ENCODE assay signal across 10 cellular contexts in the genomic region with DNA sequence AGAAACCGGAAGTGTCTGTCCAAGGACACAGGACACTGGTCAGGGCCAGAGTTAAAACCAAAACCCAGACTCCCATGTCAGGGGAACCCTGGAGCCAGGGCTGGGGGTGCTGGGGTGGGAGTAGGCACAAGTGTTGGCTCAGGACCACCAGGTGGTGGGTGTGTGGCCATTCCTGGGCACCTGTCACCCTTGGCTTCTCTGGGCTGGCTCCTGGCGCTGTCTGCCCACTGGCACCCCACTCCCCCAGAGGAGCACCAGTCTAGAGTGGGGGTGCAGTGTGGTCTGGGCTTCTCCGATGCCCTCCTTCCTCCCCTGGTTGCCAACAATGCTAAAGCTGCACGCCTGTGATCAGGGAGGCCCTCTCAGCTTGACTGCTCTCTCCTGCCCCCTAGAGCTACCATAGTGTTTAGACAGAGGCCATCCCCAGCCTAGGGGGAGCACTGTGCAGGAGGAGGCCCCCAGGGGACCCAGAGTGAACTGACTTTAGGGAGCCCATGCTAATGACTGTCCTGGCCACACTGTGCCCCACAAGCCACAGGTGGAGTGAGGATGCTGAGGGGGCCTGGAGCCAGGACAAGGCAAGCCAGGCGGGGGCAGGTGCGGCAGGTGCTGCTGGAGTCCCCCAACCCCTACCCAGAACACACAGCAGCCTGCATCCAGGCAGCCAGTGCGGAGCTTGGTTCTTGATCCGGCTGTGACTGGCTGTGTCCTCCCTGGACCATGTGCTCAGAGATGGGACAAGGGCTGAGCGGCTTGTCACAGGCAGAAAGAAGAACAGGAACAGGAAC. TPM values are rescaled to one million over a fixed set of nuclear protein-coding genes. Genes with fewer than 3 reads are reported as not detected.
DNase-seq lines count a peak whose midpoint lies in the region; ATAC-seq, FAIRE-seq and TF ChIP-seq lines count a peak whose summit lies in the region.
"Had no signal": no experiment of that assay in that cellular context is flagged by ENCODE, and none has a peak within 500 bp of the region (broad histone marks: within the 10 kb centered on the region; RNA-seq: fewer than 3 reads in every experiment).

No MANE protein-coding gene starts in this region.

- POLR2A ChIA-PET in HepG2 (lab: Yijun Ruan, JAX) = no interaction called here

- no peaks in the 10 kb centered on the region for H3F3A ChIP-seq in DOHH2 (ENCODE audit: control insufficient read depth, insufficient read depth)

- H2AK5ac ChIP-seq in H9 (ENCODE audit: insufficient read length, low read length) = no peak overlapping the region

- no peak overlapping the region for H4K91ac ChIP-seq in H9 (ENCODE audit: insufficient read length, low read depth, low read length)

- H3K56ac ChIP-seq in H9 (ENCODE audit: insufficient read length, low read depth, low read length) = no peak overlapping the region

- intact Hi-C loops in HepG2 (cut with micrococcal nuclease; ENCODE audit: unreplicated experiment) = no loop called here

- TF ChIP-seq RAD21 in HepG2 (CRISPR knock-in tag; IDR thresholded peaks at IDR 0.05) = no peak

- H3K27ac Mint-ChIP-seq in H9 = no peak overlapping the region

- H3K79me1 ChIP-seq in H9 (ENCODE audit: insufficient read depth, low read depth, low read length, poor library complexity, severe bottlenecking) = no peaks in the 10 kb centered on the region

- DNase-seq in H9 (peak; percentile 75), NCI-H69 (lab: John Stamatoyannopoulos, UW) (peak; percentile 42), astrocyte of the hippocampus (ENCODE audit: low read depth, low spot score) (peak; percentile 48), HepG2 (ENCODE audit: low spot score) (peak; percentile 24), NCI-H510A (lab: John Stamatoyannopoulos, UW) (no peak)
- DNase-seq in central memory CD4-positive, alpha-beta T cell = no peak

- no peak for FAIRE-seq in HepG2 (lab: Jason Lieb, UNC)

- no peak overlapping the region for H3K4ac ChIP-seq in H9 (ENCODE audit: low read depth, low read length)

- H3K4me3 ChIP-seq in DOHH2 (ENCODE audit: low read length) = no peak overlapping the region
- no peak overlapping the region for H3K4me3 ChIP-seq in HepG2 (replicated peaks in 1 of 3; ENCODE audit: insufficient read depth in 1 of 3, low read depth in 2 of 3, low read length in 3 of 3)

- H2BK120ac ChIP-seq in H9 (ENCODE audit: low read depth, low read length, poor library complexity, severe bottlenecking) = no peak overlapping the region

- H4K20me1 ChIP-seq in DOHH2 (ENCODE audit: control insufficient read depth, insufficient read depth, low read depth, low read length) (no peaks in the 10 kb centered on the region), H9 (ENCODE audit: control insufficient read depth, insufficient read depth, insufficient read length) (no peaks in the 10 kb centered on the region), HepG2 (ENCODE audit: insufficient read depth, low read length) (no peaks in the 10 kb centered on the region)

- H2BK12ac ChIP-seq in H9 (ENCODE audit: insufficient read length, low read depth, low read length) = no peak overlapping the region

- H2BK5ac ChIP-seq in H9 (ENCODE audit: insufficient read length, low read length) = no peak overlapping the region

- H2AFZ ChIP-seq in H9 (ENCODE audit: low read length) (no peak overlapping the region), HepG2 (ENCODE audit: low read length) (no peak overlapping the region)

- no CpG with 5 or more reads among the region's 9 CpGs for WGBS in H9 (ENCODE audit: extremely low coverage, insufficient read length, low lambda C conversion rate)
- WGBS in HepG2 (ENCODE audit: low lambda C conversion rate) = 57% methylated on average over 6 of the region's 9 CpGs

- 0 out of 5 replicates have a peak overlapping the region, but pooled peaks of 1 of the 2 experiments have one; percentile 29 for H3K4me3 Mint-ChIP-seq in H9

- H3K27me3 Mint-ChIP-seq in H9 (ENCODE audit: low read depth) = peaks cover 5% of the 10 kb centered on the region

- no peaks in the 10 kb centered on the region for H3K27me3 ChIP-seq in DOHH2 (ENCODE audit: control insufficient read depth, low read length)
- no peaks in the 10 kb centered on the region for H3K27me3 ChIP-seq in H9 (ENCODE audit: insufficient read depth, low read length)
- peaks cover 11 to 24% of the 10 kb centered on the region in 2 experiments; a peak in 4 of 5 replicates for H3K27me3 ChIP-seq in HepG2 (ENCODE audit: control insufficient read depth in 1 of 2, insufficient read depth in 2 of 2, low read length in 2 of 2)

- TF ChIP-seq CTCF in 22Rv1 (IDR thresholded peaks at IDR 0.05) (peak; percentile 76), DOHH2 (IDR thresholded peaks at IDR 0.05; ENCODE audit: low read depth, low read length, poor library complexity, severe bottlenecking) (peak; percentile 84), H9 (conservative IDR thresholded peaks at IDR 0.05) (peak; percentile 81), HepG2 (CRISPR knock-in tag; IDR thresholded peaks at IDR 0.05) (peak; percentile 64)

- no peak overlapping the region for H2BK15ac ChIP-seq in H9 (ENCODE audit: low read depth, low read length)

- no peaks in the 10 kb centered on the region; a peak in 1 of 7 replicates for H3K36me3 Mint-ChIP-seq in H9 (ENCODE audit: insufficient read depth in 1 of 3, low read depth in 3 of 3)

- H4K8ac ChIP-seq in H9 (replicated peaks; ENCODE audit: insufficient read length, low read depth, low read length) = no peak overlapping the region

- in situ Hi-C loops in HepG2 (cut with HindIII; ENCODE audit: extremely low pct_ligation_motif_present, low pct_unique_long_range_greater_than_20kb) = no loop called here

- TF ChIP-seq EP300 in HepG2 (IDR thresholded peaks at IDR 0.05; ENCODE audit: low read depth in 2 of 2, low read length in 2 of 2) (no peak), HepG2 (CRISPR knock-in tag; IDR thresholded peaks at IDR 0.05; ENCODE audit: borderline replicate concordance) (no peak)

- ATAC-seq in HepG2 = peak; percentile 79

- BruUV-seq in HepG2 (replicated peaks; lab: Mats Ljungman, UMichigan) = no TSS peak

- H3K9me3 ChIP-seq in DOHH2 (ENCODE audit: control insufficient read depth, insufficient read depth, low read length) (no peaks in the 10 kb centered on the region), H9 (ENCODE audit: control insufficient read depth, low read depth, low read length) (no peaks in the 10 kb centered on the region), HepG2 (ENCODE audit: low read length) (no peaks in the 10 kb centered on the region)

- no peaks in the 10 kb centered on the region for H3K4me1 ChIP-seq in DOHH2 (ENCODE audit: control insufficient read depth, low read length)
- H3K4me1 ChIP-seq in H9 (ENCODE audit: insufficient read depth, low read length) = no peaks in the 10 kb centered on the region
- peaks cover 12% of the 10 kb centered on the region for H3K4me1 ChIP-seq in HepG2 (ENCODE audit: insufficient read depth, low read length)

- H3K27ac ChIP-seq in 22Rv1 = no peak overlapping the region
- H3K27ac ChIP-seq in DOHH2 (ENCODE audit: low read depth, low read length) = no peak overlapping the region
- no peak overlapping the region for H3K27ac ChIP-seq in H9 (ENCODE audit: insufficient read length, low read depth, low read length)
- no peak overlapping the region for H3K27ac ChIP-seq in HepG2 (ENCODE audit: extremely low read length, insufficient read depth, low read length)
- H3K27ac ChIP-seq: epithelial cell of prostate had no signal

- no peak overlapping the region for H3K23ac ChIP-seq in H9 (ENCODE audit: insufficient read length, low read depth, low read length)

- H3K4me1 Mint-ChIP-seq in H9 = peaks cover 14 to 26% of the 10 kb centered on the region in 2 experiments

- no peak overlapping the region for H4K5ac ChIP-seq in H9 (ENCODE audit: insufficient read length, low read depth, low read length)

- H3K79me2 ChIP-seq in DOHH2 (ENCODE audit: control insufficient read depth, low read length) (no peaks in the 10 kb centered on the region), H9 (ENCODE audit: insufficient read depth, low read length) (no peaks in the 10 kb centered on the region), HepG2 (ENCODE audit: insufficient read depth, low read length) (no peaks in the 10 kb centered on the region)

- CTCF ChIA-PET in HepG2 (lab: Yijun Ruan, JAX; ENCODE audit: low intra/inter-chr PET ratio, low total read pairs) = no interaction called here

- no peak overlapping the region for H3K14ac ChIP-seq in H9 (ENCODE audit: insufficient read depth, low read length)

- H3K9me2 ChIP-seq in DOHH2 (replicated peaks; ENCODE audit: control insufficient read depth, low read length) = no peaks in the 10 kb centered on the region

- H3K18ac ChIP-seq in H9 (ENCODE audit: insufficient read length, low read depth, low read length) = no peak overlapping the region

- no peak overlapping the region for H3K4me2 ChIP-seq in DOHH2 (ENCODE audit: low read length)
- no peak overlapping the region for H3K4me2 ChIP-seq in H9 (ENCODE audit: insufficient read depth, insufficient read length, low read length)
- H3K4me2 ChIP-seq in HepG2 (ENCODE audit: low read depth, low read length) = 0 out of 2 replicates have a peak overlapping the region, but pooled peaks have one; percentile 7

- no peak overlapping the region for H3T11ph ChIP-seq in H9 (ENCODE audit: low read length)

- H3K9ac ChIP-seq in H9 (ENCODE audit: extremely low read depth, insufficient read length, low read length) = no peak overlapping the region
- H3K9ac ChIP-seq in HepG2 (ENCODE audit: insufficient read depth, low read depth, low read length) = no peak overlapping the region

- no peak for TF ChIP-seq POLR2A in HepG2 (IDR thresholded peaks at IDR 0.05; ENCODE audit: insufficient read depth in 1 of 2, low read depth in 2 of 2, low read length in 2 of 2)

- no peak overlapping the region for H2BK20ac ChIP-seq in H9 (ENCODE audit: low read depth, low read length, poor library complexity, severe bottlenecking)

- H3K23me2 ChIP-seq in H9 (ENCODE audit: insufficient read length, low read depth, low read length, poor library complexity, severe bottlenecking) = no peaks in the 10 kb centered on the region

- H3K36me3 ChIP-seq in DOHH2 (ENCODE audit: control insufficient read depth, low read length) (no peaks in the 10 kb centered on the region), HepG2 (replicated peaks in 1 of 2; ENCODE audit: control insufficient read depth in 1 of 2, insufficient read depth in 2 of 2, low read length in 2 of 2) (no peaks in the 10 kb centered on the region)

- no peaks in the 10 kb centered on the region for H3K9me3 Mint-ChIP-seq in H9

RNA-seq across cellular contexts. Expression of gene RASGEF1A, which starts 11.0 kb away (rescaled TPM):
- total RNA-seq in H9 (2021) (17.6 and 20.0 TPM in 2 replicates), HepG2 (2016; rRNA removed; fragmentation: Illumina TruSeq; extraction: Trizol) (0.20 and 0.39 TPM in 2 replicates)
- 0.61 TPM in 1 of 2 replicates, not detected in the other for total RNA-seq in HepG2 (2016; cell fraction: cytosol; rRNA removed; fragmentation: Illumina TruSeq; extraction: Trizol; ENCODE audit: low read depth)
- total RNA-seq in HepG2 (2016; cell fraction: insoluble cytoplasmic fraction; rRNA removed; fragmentation: Illumina TruSeq; extraction: Trizol) = 0.11 and 0.51 TPM in 2 replicates
- total RNA-seq in HepG2 (2016; cell fraction: membrane; rRNA removed; fragmentation: Illumina TruSeq; extraction: Trizol) = 0.28 and 0.45 TPM in 2 replicates
- 0.31 TPM in 1 of 2 replicates, not detected in the other for total RNA-seq in HepG2 (2016; cell fraction: nucleus; rRNA removed; fragmentation: Illumina TruSeq; extraction: Trizol)
- 0.14 and 0.41 TPM in 2 replicates for polyA plus RNA-seq in HepG2 (2011; rRNA removed)
- polyA plus RNA-seq in HepG2 (2011; cell fraction: cytosol; rRNA removed) = 0.23 and 0.33 TPM in 2 replicates
- polyA plus RNA-seq in HepG2 (2011; cell fraction: nucleus; rRNA removed) = 0.34 and 0.90 TPM in 2 replicates
- 0.04 and 0.09 TPM in 2 replicates for polyA plus RNA-seq in HepG2 (2012)
- 0.08 and 0.25 TPM in 2 replicates for polyA plus RNA-seq in HepG2 (2016; cell fraction: cytosol; fragmentation: Illumina TruSeq; extraction: Trizol; ENCODE audit: low read depth)
- polyA plus RNA-seq in HepG2 (2016; cell fraction: insoluble cytoplasmic fraction; fragmentation: Illumina TruSeq; extraction: Trizol; ENCODE audit: low read depth) = 0.42 and 0.59 TPM in 2 replicates
- polyA plus RNA-seq in HepG2 (2016; cell fraction: membrane; fragmentation: Illumina TruSeq; extraction: Trizol; ENCODE audit: low read depth) = 0.24 and 0.30 TPM in 2 replicates
- 0.36 and 0.65 TPM in 2 replicates for polyA plus RNA-seq in HepG2 (2016; cell fraction: nucleus; fragmentation: Illumina TruSeq; extraction: Trizol; ENCODE audit: insufficient read depth, low read depth)
- 0.10 and 0.72 TPM in 2 replicates for polyA minus RNA-seq in HepG2 (2011; rRNA and poly(A)+ RNA removed; ENCODE audit: low replicate concordance)
- not detected in 2 replicates for polyA minus RNA-seq in HepG2 (2011; cell fraction: cytosol; rRNA and poly(A)+ RNA removed)
- polyA minus RNA-seq in HepG2 (2011; cell fraction: nucleus; rRNA and poly(A)+ RNA removed) = 0.75 TPM in 1 of 2 replicates, not detected in the other
- total RNA-seq: HT1080 had no signal

Comparison
In these comparisons a context has a peak if more than half of its experiments do, and no peak if none do; other contexts are left out.
1. DNase-seq: peak in H9 (single experiment), NCI-H69 (single experiment), astrocyte of the hippocampus (single experiment) and HepG2 (single experiment); none in central memory CD4-positive, alpha-beta T cell (single experiment) and NCI-H510A (single experiment).
2. RNA of gene RASGEF1A, which starts 11.0 kb away (total RNA-seq): 17.6 to 20.0 TPM in H9; 0.11 to 0.61 TPM in HepG2; every median in the first group is over 10 times any median in the second.
3. Peak in every context shown above with its lines, with median percentiles within 50 percentile points of each other: CTCF ChIP-seq.